Comparison of ENCODE assay signal across 32 cellular contexts in genomic region chr10:78071857-78072179, GRCh38.
"Had no signal": no experiment of that assay in that cellular context is flagged by ENCODE, and none has a peak within 500 bp of the region (broad histone marks: within the 10 kb centered on the region; RNA-seq: fewer than 3 reads in every experiment).

No MANE protein-coding gene starts in this region.

- H3K27ac ChIP-seq: adrenal gland, ascending aorta, brain microvascular endothelial cell, coronary artery, dorsolateral prefrontal cortex had no signal

- H3K4me3 Mint-ChIP-seq: activated CD4-positive, alpha-beta memory T cell treated with anti-CD3 and anti-CD28 coated beads for 36 hours; activated CD4-positive, alpha-beta T cell treated with anti-CD3 and anti-CD28 coated beads for 36 hours; activated CD4-positive, alpha-beta T cell treated with anti-CD3 and anti-CD28 coated beads, Interleukin-2, amount 10 ng/mL, durations not matched to agents 24 days and 14 days; activated CD8-positive, alpha-beta memory T cell treated with anti-CD3 and anti-CD28 coated beads, Interleukin-2, amount 10 ng/mL, durations not matched to agents 7 days and 5 days; activated CD8-positive, alpha-beta T cell treated with anti-CD3 and anti-CD28 coated beads, Interleukin-2, amount 10 ng/mL, durations not matched to agents 7 days and 5 days; activated naive CD4-positive, alpha-beta T cell treated with anti-CD3 and anti-CD28 coated beads for 36 hours; activated naive CD4-positive, alpha-beta T cell treated with anti-CD3 and anti-CD28 coated beads, Interleukin-2, amount 50 U/mL, for 24 hours; activated naive CD8-positive, alpha-beta T cell treated with anti-CD3 and anti-CD28 coated beads for 36 hours; activated naive CD8-positive, alpha-beta T cell treated with anti-CD3 and anti-CD28 coated beads, Interleukin-2, amount 50 U/mL, for 24 hours; activated T-helper 1 cell treated with anti-CD3 and anti-CD28 coated beads, Interleukin-12 subunit alpha, Interleukin-12 subunit beta, Interleukin-2, Interleukin-4 antibody, amounts not matched to agents 30 ng/mL and 10 ng/mL and 1 ng/mL, durations not matched to agents 14 hours and 24 hours and 36 hours; central memory CD8-positive, alpha-beta T cell; dendritic cell treated with granulocyte-macrophage colony-stimulating factor and Interleukin-4, amounts not matched to agents 40 ng/mL and 50 ng/mL, for 4 days; endodermal cell had no signal

- FAIRE-seq: bronchial epithelial cell, frontal cortex had no signal

- ATAC-seq: activated CD4-positive, alpha-beta T cell treated with anti-CD3 and anti-CD28 coated beads for 36 hours; activated CD8-positive, alpha-beta memory T cell treated with anti-CD3 and anti-CD28 coated beads, Interleukin-2, amount 10 ng/mL, durations not matched to agents 7 days and 5 days; activated CD8-positive, alpha-beta T cell treated with anti-CD3 and anti-CD28 coated beads, Interleukin-2, amount 10 ng/mL, durations not matched to agents 7 days and 5 days; activated naive CD8-positive, alpha-beta T cell treated with anti-CD3 and anti-CD28 coated beads, Interleukin-2, amount 50 U/mL, for 24 hours; esophagus mucosa had no signal

- DNase-seq: activated CD4-positive, alpha-beta memory T cell treated with anti-CD3 and anti-CD28 coated beads for 36 hours; activated CD4-positive, alpha-beta T cell treated with anti-CD3 and anti-CD28 coated beads for 36 hours; activated CD4-positive, alpha-beta T cell treated with anti-CD3 and anti-CD28 coated beads, Interleukin-2, amount 10 ng/mL, durations not matched to agents 24 days and 14 days; activated CD4-positive, CD25-positive, alpha-beta regulatory T cell; activated CD4-positive, CD25-positive, alpha-beta regulatory T cell treated with anti-CD3 and anti-CD28 coated beads, Interleukin-2, amount 50 U/mL, for 72 hours; activated CD8-positive, alpha-beta memory T cell treated with anti-CD3 and anti-CD28 coated beads, Interleukin-2, amount 10 ng/mL, durations not matched to agents 7 days and 5 days; activated CD8-positive, alpha-beta memory T cell treated with anti-CD3 and anti-CD28 coated beads, Interleukin-2, amount 50 U/mL, for 4 hours; activated CD8-positive, alpha-beta T cell treated with anti-CD3 and anti-CD28 coated beads, Interleukin-2, amount 10 ng/mL, durations not matched to agents 7 days and 5 days; activated effector memory CD4-positive, alpha-beta T cell treated with anti-CD3 and anti-CD28 coated beads, Interleukin-2, amount 50 U/mL, for 16 hours; activated naive CD4-positive, alpha-beta T cell treated with anti-CD3 and anti-CD28 coated beads for 36 hours; activated naive CD8-positive, alpha-beta T cell treated with anti-CD3 and anti-CD28 coated beads for 36 hours; activated naive CD8-positive, alpha-beta T cell treated with anti-CD3 and anti-CD28 coated beads, Interleukin-2, amount 50 U/mL, for 24 hours; activated T-cell treated with anti-CD3 and anti-CD28 coated beads, Interleukin-2, amount 50 U/mL, for 1 hour; activated T-cell treated with anti-CD3 and anti-CD28 coated beads, Interleukin-2, amount 50 U/mL, for 48 hours; adrenal gland; amygdala; brain microvascular endothelial cell; effector memory CD4-positive, alpha-beta T cell; endodermal cell; foreskin fibroblast; T-helper 2 cell had no signal

- H3K9me3 Mint-ChIP-seq: activated naive CD4-positive, alpha-beta T cell treated with anti-CD3 and anti-CD28 coated beads, Interleukin-2, amount 50 U/mL, for 24 hours; activated T-helper 1 cell treated with anti-CD3 and anti-CD28 coated beads, Interleukin-12 subunit alpha, Interleukin-12 subunit beta, Interleukin-2, Interleukin-4 antibody, amounts not matched to agents 30 ng/mL and 10 ng/mL and 1 ng/mL, durations not matched to agents 14 hours and 24 hours and 36 hours had no signal

- H3K27ac Mint-ChIP-seq: activated CD4-positive, alpha-beta memory T cell treated with anti-CD3 and anti-CD28 coated beads for 36 hours; activated CD4-positive, alpha-beta T cell treated with anti-CD3 and anti-CD28 coated beads for 36 hours; activated CD4-positive, alpha-beta T cell treated with anti-CD3 and anti-CD28 coated beads, Interleukin-2, amount 10 ng/mL, durations not matched to agents 24 days and 14 days; activated CD8-positive, alpha-beta memory T cell treated with anti-CD3 and anti-CD28 coated beads, Interleukin-2, amount 10 ng/mL, durations not matched to agents 7 days and 5 days; activated CD8-positive, alpha-beta T cell treated with anti-CD3 and anti-CD28 coated beads, Interleukin-2, amount 10 ng/mL, durations not matched to agents 7 days and 5 days; activated naive CD4-positive, alpha-beta T cell treated with anti-CD3 and anti-CD28 coated beads for 36 hours; activated naive CD4-positive, alpha-beta T cell treated with anti-CD3 and anti-CD28 coated beads, Interleukin-2, amount 50 U/mL, for 24 hours; activated naive CD8-positive, alpha-beta T cell treated with anti-CD3 and anti-CD28 coated beads for 36 hours; activated naive CD8-positive, alpha-beta T cell treated with anti-CD3 and anti-CD28 coated beads, Interleukin-2, amount 50 U/mL, for 24 hours; activated T-helper 1 cell treated with anti-CD3 and anti-CD28 coated beads, Interleukin-12 subunit alpha, Interleukin-12 subunit beta, Interleukin-2, Interleukin-4 antibody, amounts not matched to agents 30 ng/mL and 10 ng/mL and 1 ng/mL, durations not matched to agents 14 hours and 24 hours and 36 hours; activated T-helper 2 cell treated with anti-CD3 and anti-CD28 coated beads, Interferon-gamma antibody, Interleukin-2, Interleukin-4, amounts not matched to agents 10 μg/mL and 5 μg/mL and 100 μg/mL, durations not matched to agents 14 hours and 24 hours and 36 hours; dendritic cell treated with granulocyte-macrophage colony-stimulating factor and Interleukin-4, amounts not matched to agents 40 ng/mL and 50 ng/mL, for 4 days; endodermal cell had no signal

- H3K9me3 ChIP-seq: adrenal gland, ascending aorta had no signal

- H3K36me3 ChIP-seq: adrenal gland, ascending aorta, brain microvascular endothelial cell had no signal

- H3K4me1 Mint-ChIP-seq: activated CD4-positive, alpha-beta T cell treated with anti-CD3 and anti-CD28 coated beads for 36 hours; activated CD4-positive, alpha-beta T cell treated with anti-CD3 and anti-CD28 coated beads, Interleukin-2, amount 10 ng/mL, durations not matched to agents 24 days and 14 days; activated naive CD4-positive, alpha-beta T cell treated with anti-CD3 and anti-CD28 coated beads, Interleukin-2, amount 50 U/mL, for 24 hours; activated naive CD8-positive, alpha-beta T cell treated with anti-CD3 and anti-CD28 coated beads for 36 hours; activated naive CD8-positive, alpha-beta T cell treated with anti-CD3 and anti-CD28 coated beads, Interleukin-2, amount 50 U/mL, for 24 hours; central memory CD8-positive, alpha-beta T cell; endodermal cell had no signal

- H3K27me3 ChIP-seq: adrenal gland, ascending aorta, brain microvascular endothelial cell, dorsolateral prefrontal cortex had no signal

- H3K4me3 ChIP-seq: adrenal gland, ascending aorta, coronary artery, dorsolateral prefrontal cortex had no signal

- H3K36me3 Mint-ChIP-seq: activated CD4-positive, alpha-beta memory T cell treated with anti-CD3 and anti-CD28 coated beads for 36 hours; activated CD8-positive, alpha-beta memory T cell treated with anti-CD3 and anti-CD28 coated beads, Interleukin-2, amount 10 ng/mL, durations not matched to agents 7 days and 5 days; activated naive CD8-positive, alpha-beta T cell treated with anti-CD3 and anti-CD28 coated beads for 36 hours had no signal

- H3K4me1 ChIP-seq: ascending aorta had no signal
